In genomic region chr16:86598607-86599318, GRCh38 we compare ENCODE assay signal across 20 cellular contexts. TPM values are rescaled to one million over a fixed set of nuclear protein-coding genes. Genes with fewer than 3 reads are reported as not detected.
DNase-seq lines count a peak whose midpoint lies in the region; ATAC-seq and TF ChIP-seq lines count a peak whose summit lies in the region.
"Had no signal": no experiment of that assay in that cellular context is flagged by ENCODE, and none has a peak within 500 bp of the region (broad histone marks: within the 10 kb centered on the region; RNA-seq: fewer than 3 reads in every experiment).

No MANE protein-coding gene starts in this region.

- H3K27ac ChIP-seq in thoracic aorta = peak overlapping the region; percentile 87 to 94
- H3K27ac ChIP-seq: breast epithelium, esophagus muscularis mucosa had no signal

- ATAC-seq in SK-N-SH treated with all-trans-retinoic acid at 6 μM for 48 hours = peak; percentile 60
- ATAC-seq in thoracic aorta (ENCODE audit: insufficient number of reproducible peaks, low FRiP score, low read depth) = no peak

- H3K4me3 ChIP-seq in fibroblast of the aortic adventitia (ENCODE audit: low read depth, low read length) (no peak overlapping the region), thoracic aorta (peak overlapping the region; percentile 56)
- H3K4me3 ChIP-seq: breast epithelium, esophagus muscularis mucosa had no signal

- peaks cover 42 to 94% of the 10 kb centered on the region in 2 donors for H3K4me1 ChIP-seq in thoracic aorta (ENCODE audit: control insufficient read depth in 1 of 2, low read depth in 2 of 2)
- H3K4me1 ChIP-seq: breast epithelium had no signal

- DNase-seq in EH (ENCODE audit: low read depth) = peak; percentile 80
- peak; percentile 56 for DNase-seq in fibroblast of the aortic adventitia (ENCODE audit: low read depth)
- DNase-seq in thoracic aorta (ENCODE audit: low spot score) = no peak
- no peak for DNase-seq in SKM-1 treated with dmso at 0.1 percent for 144 hours (lab: John Stamatoyannopoulos, UW; ENCODE audit: unreplicated experiment)
- no peak for DNase-seq in NCI-H146 treated with DMSO at 0.1 percent for 48 hours (lab: John Stamatoyannopoulos, UW; ENCODE audit: unreplicated experiment)
- DNase-seq in NCI-H2107 (lab: John Stamatoyannopoulos, UW) = no peak
- DNase-seq: ACHN; activated CD4-positive, alpha-beta T cell treated with anti-CD3 and anti-CD28 coated beads, Interleukin-2, amount 50 U/mL, for 48 hours; glutamatergic neuron; mammary epithelial cell; NCI-H1105; NCI-H2029 treated with DMSO at 0.1 percent for 48 hours; NCI-H446 treated with DMSO at 0.1 percent for 48 hours; SHP77; small intestine; stimulated activated CD4-positive, alpha-beta T cell treated with anti-CD3 and anti-CD28 coated beads, Interleukin-1b, Interleukin-23, amount 100 ng/mL, for 48 hours; substantia nigra had no signal

- no peaks in the 10 kb centered on the region for H3K36me3 ChIP-seq in thoracic aorta
- H3K36me3 ChIP-seq: breast epithelium, esophagus muscularis mucosa had no signal

- TF ChIP-seq CTCF in fibroblast of the aortic adventitia (IDR thresholded peaks at IDR 0.05; ENCODE audit: insufficient read depth, low read length) (no peak), thoracic aorta (IDR thresholded peaks at IDR 0.05) (no peak)

- H3K27me3 ChIP-seq in thoracic aorta (replicated peaks; ENCODE audit: insufficient read depth) = no peaks in the 10 kb centered on the region

- no peaks in the 10 kb centered on the region for H3K9me3 ChIP-seq in thoracic aorta
- H3K9me3 ChIP-seq: breast epithelium, esophagus muscularis mucosa had no signal

TF ChIP-seq in SK-N-SH treated with all-trans-retinoic acid at 6 μM for 48 hours, 23 proteins besides CTCF, POLR2A, EP300 and RAD21:
- no peak for TF ChIP-seq ZFP30 (CRISPR knock-in tag; IDR thresholded peaks at IDR 0.05)
- no peak for TF ChIP-seq ZNF565 (CRISPR knock-in tag; conservative IDR thresholded peaks at IDR 0.05; ENCODE audit: low read depth)
- TF ChIP-seq TCF4 (CRISPR knock-in tag; IDR thresholded peaks at IDR 0.05; ENCODE audit: borderline replicate concordance) = no peak
- no peak for TF ChIP-seq ESRRG (CRISPR knock-in tag; IDR thresholded peaks at IDR 0.05)

RNA-seq across cellular contexts. Expression of gene FOXL1, which starts 20.4 kb away (rescaled TPM):
- total RNA-seq in fibroblast of the aortic adventitia (ENCODE audit: low replicate concordance) = 0.90 and 5.8 TPM in 2 replicates
- total RNA-seq in thoracic aorta = 10 to 100 TPM; 52.1 to 52.8 TPM

RNA-seq across cellular contexts. Expression of gene FOXC2, which starts 32.1 kb away (rescaled TPM):
- total RNA-seq in fibroblast of the aortic adventitia (ENCODE audit: low replicate concordance) (5.2 TPM in 1 of 2 replicates, not detected in the other), thoracic aorta (10 to 100 TPM; 54.5 to 60.7 TPM)

RNA-seq across cellular contexts. Expression of gene MTHFSD, which starts 43.7 kb away (rescaled TPM):
- total RNA-seq in fibroblast of the aortic adventitia (ENCODE audit: low replicate concordance) (5.7 and 15.9 TPM in 2 replicates), thoracic aorta (10 to 100 TPM; 25.0 to 30.8 TPM)

Comparison
In these comparisons a context has a peak if more than half of its experiments do, and no peak if none do; other contexts are left out.
1. DNase-seq: peak in EH (single experiment) and fibroblast of the aortic adventitia (single experiment); none in thoracic aorta (single experiment), SKM-1 treated with dmso at 0.1 percent for 144 hours (single experiment), NCI-H146 treated with DMSO at 0.1 percent for 48 hours (single experiment) and NCI-H2107 (single experiment).